ENCODE assay signal across 16 cellular contexts in genomic region chr13:33910267-33910666, GRCh38.
A peak's percentile ranks its signal among the peaks of the same experiment; 100 is the strongest.
DNase-seq lines count a peak whose midpoint lies in the region; ATAC-seq and TF ChIP-seq lines count a peak whose summit lies in the region.
"Had no signal": no experiment of that assay in that cellular context is flagged by ENCODE, and none has a peak within 500 bp of the region (broad histone marks: within the 10 kb centered on the region; RNA-seq: fewer than 3 reads in every experiment).

No MANE protein-coding gene starts in this region.

- DNase-seq in Right ventricle myocardium inferior (ENCODE audit: missing footprints) (no peak), left ventricle myocardium inferior (no peak), NCI-H524 (lab: John Stamatoyannopoulos, UW) (peak; percentile 14 to 71), dedifferentiated amniotic fluid mesenchymal stem cell (ENCODE audit: extremely low spot score) (peak; percentile 10), myocyte (ENCODE audit: low read depth) (peak; percentile 14), aorta (no peak)
- DNase-seq: 8988T; AML-193; CD4-positive, CD25-positive, alpha-beta regulatory T cell; DMS53; H7 had no signal

- H3K36me3 ChIP-seq in left ventricle myocardium inferior (no peaks in the 10 kb centered on the region), aorta (ENCODE audit: control insufficient read depth in 1 of 2, insufficient read depth in 2 of 2, low read length in 1 of 2) (no peaks in the 10 kb centered on the region)
- H3K36me3 ChIP-seq: BLaER1 treated with 17β-estradiol and CSF1 and Interleukin-3, amounts not matched to agents 10 nM and 100 nM had no signal

- H3K9me3 ChIP-seq in left ventricle myocardium inferior (replicated peaks) (no peaks in the 10 kb centered on the region), aorta (ENCODE audit: control insufficient read depth, low read length) (no peaks in the 10 kb centered on the region)
- H3K9me3 ChIP-seq: BLaER1 treated with 17β-estradiol and CSF1 and Interleukin-3, amounts not matched to agents 10 nM and 100 nM had no signal

- no peak for TF ChIP-seq CTCF in left ventricle myocardium inferior (IDR thresholded peaks at IDR 0.05; ENCODE audit: borderline replicate concordance)

- H3K4me1 ChIP-seq in left ventricle myocardium inferior = peaks cover 6% of the 10 kb centered on the region
- H3K4me1 ChIP-seq in aorta (ENCODE audit: control insufficient read depth in 1 of 2, insufficient read depth in 2 of 2, low read length in 2 of 2) = no peaks in the 10 kb centered on the region
- H3K4me1 ChIP-seq: BLaER1 treated with 17β-estradiol and CSF1 and Interleukin-3, amounts not matched to agents 10 nM and 100 nM had no signal

- intact Hi-C loops in Right ventricle myocardium inferior (cut with DNase I) = no loop called here
- intact Hi-C loops in left ventricle myocardium inferior (cut with micrococcal nuclease) = no loop called here
- intact Hi-C loops in aorta (cut with DNase I) = no loop called here

- H3K27me3 ChIP-seq in left ventricle myocardium inferior (ENCODE audit: low read depth) (no peaks in the 10 kb centered on the region), aorta (ENCODE audit: control insufficient read depth in 1 of 2, insufficient read depth in 2 of 2, low read length in 1 of 2) (no peaks in the 10 kb centered on the region)
- H3K27me3 ChIP-seq: BLaER1 treated with 17β-estradiol and CSF1 and Interleukin-3, amounts not matched to agents 10 nM and 100 nM had no signal

- no peak overlapping the region for H3K27ac ChIP-seq in left ventricle myocardium inferior (replicated peaks)
- no peak overlapping the region for H3K27ac ChIP-seq in aorta (ENCODE audit: low read depth in 1 of 2, low read length in 2 of 2)
- H3K27ac ChIP-seq: BLaER1 treated with 17β-estradiol and CSF1 and Interleukin-3, amounts not matched to agents 10 nM and 100 nM had no signal

- 86 to 92% methylated on average over 2 of the region's 2 CpGs for WGBS in aorta, 2 donors

- ATAC-seq in Right ventricle myocardium inferior (peak; percentile 60), aorta (ENCODE audit: low FRiP score) (no peak), GM21529 (IDR thresholded peaks at IDR 0.05; ENCODE audit: unreplicated experiment) (no peak), GM19397 (IDR thresholded peaks at IDR 0.05; ENCODE audit: unreplicated experiment) (no peak)
- ATAC-seq: GM23338, HepG2 had no signal

- H3K4me3 ChIP-seq in left ventricle myocardium inferior (no peak overlapping the region), aorta (ENCODE audit: low read length in 2 of 2) (no peak overlapping the region)
- H3K4me3 ChIP-seq: BLaER1 treated with 17β-estradiol and CSF1 and Interleukin-3, amounts not matched to agents 10 nM and 100 nM; GM23338 had no signal

Comparison
In these comparisons a context has a peak if more than half of its experiments do, and no peak if none do; other contexts are left out.
1. DNase-seq: peak in NCI-H524 (2 of 2), dedifferentiated amniotic fluid mesenchymal stem cell (single experiment) and myocyte (single experiment); none in Right ventricle myocardium inferior (single experiment), left ventricle myocardium inferior (single experiment) and aorta (0 of 2).